Comparison of ENCODE assay signal across 12 cellular contexts in the genomic region with DNA sequence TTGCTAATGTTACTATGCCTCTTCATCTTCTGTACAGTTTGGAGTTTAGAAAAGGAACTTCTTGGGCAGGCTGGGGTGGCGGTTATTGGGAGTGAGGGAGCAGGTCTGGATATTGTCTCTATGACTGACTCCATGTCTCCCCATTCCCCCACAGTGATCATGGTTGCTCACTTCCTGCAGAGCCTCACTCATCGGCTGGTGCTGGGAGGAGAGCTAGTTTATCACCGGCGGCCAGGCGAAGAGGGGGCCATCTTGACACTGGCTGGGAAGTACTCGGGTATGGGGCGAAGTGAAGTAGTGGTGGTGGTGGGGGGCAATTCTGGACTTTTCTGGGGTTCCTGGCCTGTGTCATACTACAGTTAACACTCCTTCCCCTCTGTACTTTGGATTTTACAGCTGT. TPM values are rescaled to one million over a fixed set of nuclear protein-coding genes. Genes with fewer than 3 reads are reported as not detected.
DNase-seq lines count a peak whose midpoint lies in the region; ATAC-seq and TF ChIP-seq lines count a peak whose summit lies in the region.
"Had no signal": no experiment of that assay in that cellular context is flagged by ENCODE, and none has a peak within 500 bp of the region (broad histone marks: within the 10 kb centered on the region; RNA-seq: fewer than 3 reads in every experiment).

No MANE protein-coding gene starts in this region.

- no peak for TF ChIP-seq CTCF in CD4-positive, alpha-beta T cell (IDR thresholded peaks at IDR 0.05)
- TF ChIP-seq CTCF in KMS-11 (conservative IDR thresholded peaks at IDR 0.05; ENCODE audit: low read depth, low read length) (no peak), nephron progenitor cell (IDR thresholded peaks at IDR 0.05) (no peak)

- no peak overlapping the region for H4K91ac ChIP-seq in neuronal stem cell (ENCODE audit: low read depth, low read length, poor library complexity)

- H3K27me3 Mint-ChIP-seq in CD4-positive, alpha-beta T cell: no peaks in the 10 kb centered on the region
- peaks cover 2% of the 10 kb centered on the region for H3K27me3 Mint-ChIP-seq in activated naive CD8-positive, alpha-beta T cell treated with anti-CD3 and anti-CD28 coated beads, Interleukin-2, amount 50 U/mL, for 24 hours
- H3K27me3 Mint-ChIP-seq in naive thymus-derived CD8-positive, alpha-beta T cell: no peaks in the 10 kb centered on the region
- H3K27me3 Mint-ChIP-seq in nephron progenitor cell (ENCODE audit: low read depth, poor library complexity): peaks cover 10% of the 10 kb centered on the region

- no peak overlapping the region for H3K4ac ChIP-seq in neuronal stem cell (ENCODE audit: low read length)

- CTCF ChIA-PET in CD4-positive, alpha-beta T cell (lab: Charles Lee): interaction anchor here (1.4 to 3.3 kb wide), 3 partner anchors 26 to 151 kb away, joined by 3 to 43 read pairs (median 30); a partner anchor contains a TSS

- ATAC-seq in CD4-positive, alpha-beta T cell (ENCODE audit: poor library complexity): no peak
- ATAC-seq in activated naive CD8-positive, alpha-beta T cell treated with anti-CD3 and anti-CD28 coated beads, Interleukin-2, amount 50 U/mL, for 24 hours: no peak
- no peak for ATAC-seq in naive thymus-derived CD8-positive, alpha-beta T cell
- no peak for ATAC-seq in GM19455 (IDR thresholded peaks at IDR 0.05; ENCODE audit: unreplicated experiment)

- H2AFZ ChIP-seq in KMS-11 (ENCODE audit: low read depth): no peak overlapping the region
- no peak overlapping the region for H2AFZ ChIP-seq in neuronal stem cell (ENCODE audit: low read length)

- H3K14ac ChIP-seq in neuronal stem cell (ENCODE audit: low read length): no peak overlapping the region

- no peak overlapping the region for H3K18ac ChIP-seq in neuronal stem cell (ENCODE audit: low read length)

- DNase-seq in CD4-positive, alpha-beta T cell: no peak
- DNase-seq in activated naive CD8-positive, alpha-beta T cell treated with anti-CD3 and anti-CD28 coated beads, Interleukin-2, amount 50 U/mL, for 24 hours: no peak
- DNase-seq in naive thymus-derived CD8-positive, alpha-beta T cell: no peak
- DNase-seq in NCI-H2196 treated with DMSO at 0.1 percent for 48 hours (lab: John Stamatoyannopoulos, UW; ENCODE audit: unreplicated experiment) (no peak), nephron progenitor cell (no peak), neuronal stem cell (ENCODE audit: low spot score) (no peak)

- peaks cover 10% of the 10 kb centered on the region for H3K79me2 ChIP-seq in KMS-11 (ENCODE audit: insufficient read depth, low read depth)

- no peaks in the 10 kb centered on the region for H3K27me3 ChIP-seq in CD4-positive, alpha-beta T cell (ENCODE audit: control insufficient read depth, insufficient read depth, low read length)
- H3K27me3 ChIP-seq in KMS-11 (ENCODE audit: insufficient read depth, low read depth): no peaks in the 10 kb centered on the region
- no peaks in the 10 kb centered on the region for H3K27me3 ChIP-seq in neuronal stem cell (ENCODE audit: control insufficient read depth in 3 of 3, insufficient read depth in 3 of 3, low read depth in 1 of 3, low read length in 3 of 3)

- H3K4me2 ChIP-seq in KMS-11 (peak overlapping the region; percentile 72; the same call in 1 of the 2 replicates), neuronal stem cell (ENCODE audit: insufficient read depth, low read length, poor library complexity, severe bottlenecking) (no peak overlapping the region)

- H3K4me3 ChIP-seq in KMS-11 (IDR thresholded peaks at IDR 0.05; ENCODE audit: insufficient read depth, low read depth, low read length) (no peak overlapping the region), neuronal stem cell (ENCODE audit: low read length in 2 of 2) (no peak overlapping the region)

- intact Hi-C loops in CD4-positive, alpha-beta T cell (cut with DNase I, micrococcal nuclease): loop anchor here (2.0 to 10.0 kb wide), 3 partner anchors 63 to 517 kb away; a partner anchor contains a TSS

- H3K36me3 Mint-ChIP-seq in CD4-positive, alpha-beta T cell (ENCODE audit: low read depth): peaks cover 29% of the 10 kb centered on the region
- H3K36me3 Mint-ChIP-seq in activated naive CD8-positive, alpha-beta T cell treated with anti-CD3 and anti-CD28 coated beads, Interleukin-2, amount 50 U/mL, for 24 hours (ENCODE audit: low read depth): peaks cover 18% of the 10 kb centered on the region
- H3K36me3 Mint-ChIP-seq in naive thymus-derived CD8-positive, alpha-beta T cell: peaks cover 0 to 16% (median 0%) of the 10 kb centered on the region in 3 donors
- peaks cover 11% of the 10 kb centered on the region for H3K36me3 Mint-ChIP-seq in nephron progenitor cell (ENCODE audit: low read depth)

- no peak overlapping the region for H3K4me3 Mint-ChIP-seq in CD4-positive, alpha-beta T cell
- H3K4me3 Mint-ChIP-seq in activated naive CD8-positive, alpha-beta T cell treated with anti-CD3 and anti-CD28 coated beads, Interleukin-2, amount 50 U/mL, for 24 hours: peak overlapping the region; percentile 98
- peak overlapping the region in 7 of 10 donors; percentile 89 to 100 (median 99) for H3K4me3 Mint-ChIP-seq in naive thymus-derived CD8-positive, alpha-beta T cell
- H3K4me3 Mint-ChIP-seq in nephron progenitor cell: no peak overlapping the region

- H4K8ac ChIP-seq in neuronal stem cell (ENCODE audit: low read depth, low read length): no peak overlapping the region

- no peaks in the 10 kb centered on the region for H3K79me1 ChIP-seq in neuronal stem cell (ENCODE audit: low read depth, low read length)

- H2BK15ac ChIP-seq in neuronal stem cell (ENCODE audit: low read length): no peak overlapping the region

- WGBS in neuronal stem cell (ENCODE audit: extremely low coverage in 2 of 2, insufficient read length in 2 of 2, insufficient replicate concordance in 1 of 2), 2 donors: no CpG with 5 or more reads among the region's 7 CpGs

- H4K20me1 ChIP-seq in KMS-11 (ENCODE audit: insufficient read depth): no peaks in the 10 kb centered on the region

- H3K36me3 ChIP-seq in KMS-11 (ENCODE audit: insufficient read depth) (peaks cover 3% of the 10 kb centered on the region; the same call in 1 of the 2 replicates), neuronal stem cell (replicated peaks in 1 of 2; ENCODE audit: control insufficient read depth in 2 of 2, insufficient read depth in 2 of 2, low read length in 2 of 2) (peaks cover 5 to 22% of the 10 kb centered on the region in 2 donors)

- no peaks in the 10 kb centered on the region for H3K9me3 Mint-ChIP-seq in CD4-positive, alpha-beta T cell
- H3K9me3 Mint-ChIP-seq in activated naive CD8-positive, alpha-beta T cell treated with anti-CD3 and anti-CD28 coated beads, Interleukin-2, amount 50 U/mL, for 24 hours: no peaks in the 10 kb centered on the region
- H3K9me3 Mint-ChIP-seq in naive thymus-derived CD8-positive, alpha-beta T cell: no peaks in the 10 kb centered on the region
- H3K9me3 Mint-ChIP-seq in nephron progenitor cell: no peaks in the 10 kb centered on the region
- H3K9me3 Mint-ChIP-seq: H9 had no signal

- H3K4me1 Mint-ChIP-seq in CD4-positive, alpha-beta T cell (ENCODE audit: low read depth): peaks cover 39% of the 10 kb centered on the region
- H3K4me1 Mint-ChIP-seq in activated naive CD8-positive, alpha-beta T cell treated with anti-CD3 and anti-CD28 coated beads, Interleukin-2, amount 50 U/mL, for 24 hours: peaks cover 29% of the 10 kb centered on the region
- H3K4me1 Mint-ChIP-seq in naive thymus-derived CD8-positive, alpha-beta T cell: peaks cover 25 to 45% (median 43%) of the 10 kb centered on the region in 4 donors
- H3K4me1 Mint-ChIP-seq in nephron progenitor cell: peaks cover 41% of the 10 kb centered on the region

- no peak overlapping the region for H2BK5ac ChIP-seq in neuronal stem cell (ENCODE audit: low read length)

- H3K4me1 ChIP-seq in KMS-11 (ENCODE audit: low read depth, poor library complexity, severe bottlenecking) (peaks cover 23% of the 10 kb centered on the region), neuronal stem cell (ENCODE audit: control insufficient read depth in 2 of 2, insufficient read depth in 1 of 2, low read depth in 1 of 2, low read length in 2 of 2) (peaks cover 6 to 11% of the 10 kb centered on the region in 2 donors)

- H3K27ac Mint-ChIP-seq in CD4-positive, alpha-beta T cell: peak overlapping the region; percentile 33
- H3K27ac Mint-ChIP-seq in activated naive CD8-positive, alpha-beta T cell treated with anti-CD3 and anti-CD28 coated beads, Interleukin-2, amount 50 U/mL, for 24 hours: no peak overlapping the region
- peak overlapping the region in 9 of 10 donors; percentile 27 to 96 (median 81) for H3K27ac Mint-ChIP-seq in naive thymus-derived CD8-positive, alpha-beta T cell
- no peak overlapping the region for H3K27ac Mint-ChIP-seq in nephron progenitor cell

- H3K9ac ChIP-seq in KMS-11: no peak overlapping the region
- no peak overlapping the region for H3K9ac ChIP-seq in neuronal stem cell (ENCODE audit: low read depth, low read length, poor library complexity)

- H2BK120ac ChIP-seq in neuronal stem cell (ENCODE audit: low read depth, low read length): no peak overlapping the region

- POLR2A ChIA-PET in CD4-positive, alpha-beta T cell (lab: Charles Lee): interaction anchor here (1.1 to 3.4 kb wide), 3 partner anchors 26 to 154 kb away, joined by 3 to 33 read pairs (median 5); a partner anchor contains a TSS
- POLR2A ChIA-PET in naive thymus-derived CD8-positive, alpha-beta T cell (lab: Charles Lee): interaction anchor here (1.1 to 15.0 kb wide), 5 partner anchors 15 to 86 kb away, joined by 7 to 231 read pairs (median 28); a partner anchor contains a TSS

- H3K23ac ChIP-seq in neuronal stem cell (ENCODE audit: low read depth, low read length, poor library complexity): no peak overlapping the region

- no peaks in the 10 kb centered on the region for H3K9me3 ChIP-seq in CD4-positive, alpha-beta T cell (ENCODE audit: control insufficient read depth, low read length)
- H3K9me3 ChIP-seq in neuronal stem cell (replicated peaks in 1 of 2; ENCODE audit: control insufficient read depth in 2 of 2, insufficient read depth in 1 of 2, low read depth in 1 of 2, low read length in 2 of 2): no peaks in the 10 kb centered on the region

- no peak overlapping the region for H3K27ac ChIP-seq in CD4-positive, alpha-beta T cell (ENCODE audit: low read depth, low read length)
- H3K27ac ChIP-seq in KMS-11 (no peak overlapping the region), neuronal stem cell (replicated peaks; ENCODE audit: low read length) (no peak overlapping the region)

- no peak overlapping the region for H2BK12ac ChIP-seq in neuronal stem cell (ENCODE audit: low read length)

- H2AK5ac ChIP-seq in neuronal stem cell (ENCODE audit: low read depth, low read length): no peak overlapping the region

RNA-seq across cellular contexts. Expression of a gene that starts 2.2 kb away (rescaled TPM):
- total RNA-seq in CD4-positive, alpha-beta T cell: 1 to 10 TPM; 3.2 to 4.1 TPM
- total RNA-seq in naive thymus-derived CD8-positive, alpha-beta T cell: 10 to 100 TPM in 1 of 2 experiments, 1 to 10 TPM in 1; 9.6 to 11.3 TPM
- polyA plus RNA-seq in naive thymus-derived CD8-positive, alpha-beta T cell: 1 to 10 TPM; 4.9 to 8.1 (median 8.0) TPM
- 7.2 TPM for polyA plus RNA-seq in neuronal stem cell (2013, experiment 1 of 2)
- polyA plus RNA-seq in neuronal stem cell (2013, experiment 2 of 2): 6.8 TPM

RNA-seq across cellular contexts. Expression of a gene that starts 4.6 kb away (rescaled TPM):
- total RNA-seq in CD4-positive, alpha-beta T cell: not detected
- total RNA-seq in naive thymus-derived CD8-positive, alpha-beta T cell: not detected
- polyA plus RNA-seq in naive thymus-derived CD8-positive, alpha-beta T cell: not detected
- not detected for polyA plus RNA-seq in neuronal stem cell (2013, experiment 1 of 2)
- polyA plus RNA-seq in neuronal stem cell (2013, experiment 2 of 2): not detected
- total RNA-seq: H9, IMR-90, kidney, omental fat pad had no signal
- polyA plus RNA-seq: IMR-90 had no signal

RNA-seq across cellular contexts. Expression of a gene that starts 10.0 kb away (rescaled TPM):
- total RNA-seq in CD4-positive, alpha-beta T cell: not detected
- total RNA-seq in naive thymus-derived CD8-positive, alpha-beta T cell: not detected
- under 1 TPM in 1 of 3 donors, not detected in 2; 0.19 TPM for polyA plus RNA-seq in naive thymus-derived CD8-positive, alpha-beta T cell
- polyA plus RNA-seq in neuronal stem cell (2013, experiment 1 of 2): not detected
- 0.03 TPM for polyA plus RNA-seq in neuronal stem cell (2013, experiment 2 of 2)
- total RNA-seq: H9, IMR-90, kidney, omental fat pad had no signal
- polyA plus RNA-seq: IMR-90 had no signal

RNA-seq across cellular contexts. Expression of a gene that starts 12.9 kb away (rescaled TPM):
- total RNA-seq in CD4-positive, alpha-beta T cell: 1 to 10 TPM; 2.0 TPM
- total RNA-seq in naive thymus-derived CD8-positive, alpha-beta T cell: 10 to 100 TPM; 27.7 to 31.8 TPM
- polyA plus RNA-seq in naive thymus-derived CD8-positive, alpha-beta T cell: 100 to 1,000 TPM in 1 of 3 donors, 10 to 100 TPM in 2; 67.1 to 107 (median 84.4) TPM
- polyA plus RNA-seq in neuronal stem cell (2013, experiment 1 of 2): 1.1 TPM
- 0.93 TPM for polyA plus RNA-seq in neuronal stem cell (2013, experiment 2 of 2)
- total RNA-seq: IMR-90 had no signal

RNA-seq across cellular contexts. Expression of a gene that starts 25.9 kb away (rescaled TPM):
- 10 to 100 TPM; 49.9 to 55.7 TPM for total RNA-seq in CD4-positive, alpha-beta T cell
- 100 to 1,000 TPM; 126 to 127 TPM for total RNA-seq in naive thymus-derived CD8-positive, alpha-beta T cell
- 100 to 1,000 TPM in 1 of 3 donors, 10 to 100 TPM in 2; 78.6 to 106 (median 95.4) TPM for polyA plus RNA-seq in naive thymus-derived CD8-positive, alpha-beta T cell
- 59.9 TPM for polyA plus RNA-seq in neuronal stem cell (2013, experiment 1 of 2)
- 60.5 TPM for polyA plus RNA-seq in neuronal stem cell (2013, experiment 2 of 2)

Comparison
In these comparisons a context has a peak if more than half of its experiments do, and no peak if none do; other contexts are left out.
1. H3K27ac Mint-ChIP-seq: peak in CD4-positive, alpha-beta T cell (single experiment) and naive thymus-derived CD8-positive, alpha-beta T cell (9 of 10); none in activated naive CD8-positive, alpha-beta T cell treated with anti-CD3 and anti-CD28 coated beads, Interleukin-2, amount 50 U/mL, for 24 hours (single experiment) and nephron progenitor cell (single experiment).
2. H3K4me3 Mint-ChIP-seq: peak in activated naive CD8-positive, alpha-beta T cell treated with anti-CD3 and anti-CD28 coated beads, Interleukin-2, amount 50 U/mL, for 24 hours (single experiment) and naive thymus-derived CD8-positive, alpha-beta T cell (7 of 10); none in CD4-positive, alpha-beta T cell (single experiment) and nephron progenitor cell (single experiment).